1 cellular context compared by ENCODE assay signal in genomic region chr3:49465269-49466034, GRCh38.
TF ChIP-seq lines count a peak whose summit lies in the region.

No MANE protein-coding gene starts in this region.

TF ChIP-seq in HCT116, 20 proteins besides CTCF, POLR2A, EP300 and RAD21 (continued from another document):
- TF ChIP-seq ATF3 (IDR thresholded peaks at IDR 0.05) = no peak
- TF ChIP-seq EZH2phosphoT487 (IDR thresholded peaks at IDR 0.05; ENCODE audit: borderline replicate concordance) = no peak
- no peak for TF ChIP-seq CEBPB (IDR thresholded peaks at IDR 0.05; ENCODE audit: low read depth)
- no peak for TF ChIP-seq ZBTB33 (IDR thresholded peaks at IDR 0.05; ENCODE audit: extremely low read depth, insufficient replicate concordance, low read length)
- no peak for TF ChIP-seq YY1 (IDR thresholded peaks at IDR 0.05; ENCODE audit: extremely low read depth, insufficient replicate concordance, low read depth, low read length)
- no peak for TF ChIP-seq TCF7L2 (IDR thresholded peaks at IDR 0.05; ENCODE audit: borderline replicate concordance, extremely low read depth, insufficient read depth, insufficient read length)
- no peak; the same call in 1 of the 2 replicates for TF ChIP-seq ZFX (IDR thresholded peaks at IDR 0.05)
- TF ChIP-seq SRF (IDR thresholded peaks at IDR 0.05; ENCODE audit: low read depth) = no peak
- no peak for TF ChIP-seq FOSL1 (IDR thresholded peaks at IDR 0.05; ENCODE audit: low read depth)
- TF ChIP-seq MAX (IDR thresholded peaks at IDR 0.05) = no peak
- no peak for TF ChIP-seq POLR2AphosphoS5 (IDR thresholded peaks at IDR 0.05; ENCODE audit: low read depth, low read length)
- no peak for TF ChIP-seq SP1 (IDR thresholded peaks at IDR 0.05; ENCODE audit: low read depth)
- no peak for TF ChIP-seq JUND (IDR thresholded peaks at IDR 0.05)
- no peak for TF ChIP-seq SIN3A (IDR thresholded peaks at IDR 0.05; ENCODE audit: low read depth)
- no peak for TF ChIP-seq CBX3 (IDR thresholded peaks at IDR 0.05; ENCODE audit: low read depth)
- TF ChIP-seq REST (IDR thresholded peaks at IDR 0.05; ENCODE audit: low read depth) = no peak
- TF ChIP-seq EZH2 (IDR thresholded peaks at IDR 0.05) = no peak
